Comparison of ENCODE assay signal across 17 cellular contexts in genomic region chr14:65594153-65594881, GRCh38.
A peak's percentile ranks its signal among the peaks of the same experiment; 100 is the strongest.
DNase-seq lines count a peak whose midpoint lies in the region; ATAC-seq, FAIRE-seq and TF ChIP-seq lines count a peak whose summit lies in the region.
"Had no signal": no experiment of that assay in that cellular context is flagged by ENCODE, and none has a peak within 500 bp of the region (broad histone marks: within the 10 kb centered on the region; RNA-seq: fewer than 3 reads in every experiment).

No MANE protein-coding gene starts in this region.

- no peak overlapping the region for H2AFZ ChIP-seq in HepG2 (ENCODE audit: low read length)
- H2AFZ ChIP-seq: PC-9 had no signal

- no peaks in the 10 kb centered on the region for H4K20me1 ChIP-seq in HepG2 (ENCODE audit: insufficient read depth, low read length)

- H3K4me1 ChIP-seq in HepG2 (ENCODE audit: insufficient read depth, low read length), result peaks cover 13% of the 10 kb centered on the region

- H3K27ac ChIP-seq in HepG2 (ENCODE audit: extremely low read length, insufficient read depth, low read length), result no peak overlapping the region
- H3K27ac ChIP-seq: PC-9 had no signal

- POLR2A ChIA-PET in MCF 10A (lab: Yijun Ruan, JAX) (no interaction called here), HepG2 (lab: Yijun Ruan, JAX) (no interaction called here)
- POLR2A ChIA-PET in activated CD4-positive, alpha-beta memory T cell treated with anti-CD3 and anti-CD28 coated beads for 36 hours (lab: Charles Lee), result no interaction called here

- H3K9me3 ChIP-seq in HepG2 (ENCODE audit: low read length), result no peaks in the 10 kb centered on the region

- no peaks in the 10 kb centered on the region for H3K79me2 ChIP-seq in HepG2 (ENCODE audit: insufficient read depth, low read length)

- H3K4me3 ChIP-seq in bronchial epithelial cell (ENCODE audit: low read depth, low read length), result no peak overlapping the region
- H3K4me3 ChIP-seq in HepG2 (replicated peaks in 1 of 3; ENCODE audit: insufficient read depth in 1 of 3, low read depth in 2 of 3, low read length in 3 of 3), result peak overlapping the region in 2 of 3 experiments; percentile 35 to 38; a peak in 2 of 6 replicates
- H3K4me3 ChIP-seq: PC-9, smooth muscle cell had no signal

- no peaks in the 10 kb centered on the region for H3K9me3 Mint-ChIP-seq in MCF 10A (ENCODE audit: unreplicated experiment)
- peaks cover 2% of the 10 kb centered on the region for H3K9me3 Mint-ChIP-seq in activated CD4-positive, alpha-beta memory T cell treated with anti-CD3 and anti-CD28 coated beads for 36 hours
- H3K9me3 Mint-ChIP-seq: activated T-cell treated with anti-CD3 and anti-CD28 coated beads, Interleukin-2, amount 50 U/mL, for 4 hours; memory B cell had no signal

- TF ChIP-seq CTCF in MCF 10A (IDR thresholded peaks at IDR 0.05; ENCODE audit: unreplicated experiment), result no peak
- no peak for TF ChIP-seq CTCF in bronchial epithelial cell (IDR thresholded peaks at IDR 0.05; ENCODE audit: insufficient read depth, low read length, severe bottlenecking)
- TF ChIP-seq CTCF in HepG2 (CRISPR knock-in tag; IDR thresholded peaks at IDR 0.05), result no peak

- CTCF ChIA-PET in MCF 10A (lab: Yijun Ruan, JAX) (no interaction called here), HepG2 (lab: Yijun Ruan, JAX; ENCODE audit: low intra/inter-chr PET ratio, low total read pairs) (no interaction called here)
- CTCF ChIA-PET in activated CD4-positive, alpha-beta memory T cell treated with anti-CD3 and anti-CD28 coated beads for 36 hours (lab: Charles Lee), result no interaction called here

- no peak overlapping the region for H3K9ac ChIP-seq in HepG2 (ENCODE audit: insufficient read depth, low read depth, low read length)

- BruUV-seq in MCF 10A (replicated peaks; lab: Mats Ljungman, UMichigan) (no TSS peak), HepG2 (replicated peaks; lab: Mats Ljungman, UMichigan) (no TSS peak)

- H3K27ac Mint-ChIP-seq in MCF 10A (ENCODE audit: low read depth, unreplicated experiment), result no peak overlapping the region
- no peak overlapping the region for H3K27ac Mint-ChIP-seq in activated CD4-positive, alpha-beta memory T cell treated with anti-CD3 and anti-CD28 coated beads for 36 hours
- H3K27ac Mint-ChIP-seq: activated CD4-positive, alpha-beta T cell treated with anti-CD3 and anti-CD28 coated beads for 36 hours; memory B cell had no signal

- H3K36me3 ChIP-seq in bronchial epithelial cell (ENCODE audit: control insufficient read depth, insufficient read depth, low read length) (no peaks in the 10 kb centered on the region), HepG2 (replicated peaks in 1 of 2; ENCODE audit: control insufficient read depth in 1 of 2, insufficient read depth in 2 of 2, low read length in 2 of 2) (no peaks in the 10 kb centered on the region)

- no peak overlapping the region for H3K4me3 Mint-ChIP-seq in MCF 10A (ENCODE audit: unreplicated experiment)
- no peak overlapping the region for H3K4me3 Mint-ChIP-seq in activated CD4-positive, alpha-beta memory T cell treated with anti-CD3 and anti-CD28 coated beads for 36 hours
- H3K4me3 Mint-ChIP-seq: activated CD4-positive, alpha-beta T cell treated with anti-CD3 and anti-CD28 coated beads for 36 hours; activated T-cell treated with anti-CD3 and anti-CD28 coated beads, Interleukin-2, amount 50 U/mL, for 4 hours; memory B cell had no signal

- TF ChIP-seq POLR2A in HepG2 (IDR thresholded peaks at IDR 0.05; ENCODE audit: insufficient read depth in 1 of 2, low read depth in 2 of 2, low read length in 2 of 2), result no peak

- H3K4me1 Mint-ChIP-seq in MCF 10A (ENCODE audit: insufficient read depth, unreplicated experiment), result no peaks in the 10 kb centered on the region
- peaks cover 2% of the 10 kb centered on the region for H3K4me1 Mint-ChIP-seq in activated CD4-positive, alpha-beta memory T cell treated with anti-CD3 and anti-CD28 coated beads for 36 hours (ENCODE audit: low read depth)
- H3K4me1 Mint-ChIP-seq: activated CD4-positive, alpha-beta T cell treated with anti-CD3 and anti-CD28 coated beads for 36 hours; memory B cell had no signal

- 41% methylated on average over 11 of the region's 13 CpGs for WGBS in HepG2 (ENCODE audit: low lambda C conversion rate)

- TF ChIP-seq EP300 in HepG2 (IDR thresholded peaks at IDR 0.05; ENCODE audit: low read depth in 2 of 2, low read length in 2 of 2), result 0 out of 4 replicates have a peak, but pooled peaks of 1 of the 2 experiments have one; percentile 35
- no peak for TF ChIP-seq EP300 in HepG2 (CRISPR knock-in tag; IDR thresholded peaks at IDR 0.05; ENCODE audit: borderline replicate concordance)

- ATAC-seq in HepG2, result peak; percentile 100
- ATAC-seq: activated CD4-positive, alpha-beta T cell treated with anti-CD3 and anti-CD28 coated beads for 36 hours; activated T-cell treated with anti-CD3 and anti-CD28 coated beads, Interleukin-2, amount 50 U/mL, for 4 hours had no signal

- in situ Hi-C loops in T47D (cut with HindIII; ENCODE audit: low pct_unique_long_range_greater_than_20kb, low sequenced_read_pairs) (no loop called here), HepG2 (cut with HindIII; ENCODE audit: extremely low pct_ligation_motif_present, low pct_unique_long_range_greater_than_20kb) (no loop called here)

- H3K27me3 ChIP-seq in bronchial epithelial cell (ENCODE audit: control insufficient read depth, insufficient read depth, low read length) (no peaks in the 10 kb centered on the region), HepG2 (ENCODE audit: control insufficient read depth in 1 of 2, insufficient read depth in 2 of 2, low read length in 2 of 2) (no peaks in the 10 kb centered on the region)

- no peaks in the 10 kb centered on the region for H3K27me3 Mint-ChIP-seq in MCF 10A (ENCODE audit: insufficient read depth, unreplicated experiment)
- no peaks in the 10 kb centered on the region for H3K27me3 Mint-ChIP-seq in activated CD4-positive, alpha-beta memory T cell treated with anti-CD3 and anti-CD28 coated beads for 36 hours
- H3K27me3 Mint-ChIP-seq: activated CD4-positive, alpha-beta T cell treated with anti-CD3 and anti-CD28 coated beads for 36 hours; memory B cell had no signal

- peak overlapping the region; percentile 69 for H3K4me2 ChIP-seq in HepG2 (ENCODE audit: low read depth, low read length)
- H3K4me2 ChIP-seq: PC-9, smooth muscle cell had no signal

- no peaks in the 10 kb centered on the region for H3K36me3 Mint-ChIP-seq in MCF 10A (ENCODE audit: insufficient read depth, unreplicated experiment)
- H3K36me3 Mint-ChIP-seq in activated CD4-positive, alpha-beta memory T cell treated with anti-CD3 and anti-CD28 coated beads for 36 hours, result peaks cover 5% of the 10 kb centered on the region

- FAIRE-seq in bronchial epithelial cell (lab: Jason Lieb, UNC), result no peak
- FAIRE-seq in HepG2 (lab: Jason Lieb, UNC), result peak; percentile 53

- no peak for TF ChIP-seq RAD21 in HepG2 (CRISPR knock-in tag; IDR thresholded peaks at IDR 0.05)

- intact Hi-C loops in MCF 10A (cut with micrococcal nuclease) (no loop called here), HepG2 (cut with micrococcal nuclease; ENCODE audit: unreplicated experiment) (no loop called here)
- intact Hi-C loops in activated CD4-positive, alpha-beta memory T cell treated with anti-CD3 and anti-CD28 coated beads for 36 hours (cut with micrococcal nuclease), result no loop called here

- DNase-seq in T47D (ENCODE audit: low read depth in 1 of 2, low spot score in 1 of 2) (peak; percentile 42 to 84), MCF 10A (ENCODE audit: unreplicated experiment) (no peak), bronchial epithelial cell (ENCODE audit: low read depth) (peak; percentile 35), HepG2 (ENCODE audit: low spot score) (peak; percentile 68), ureter (ENCODE audit: low spot score) (peak; percentile 48), GM19238 (ENCODE audit: insufficient read length, low spot score) (no peak), activated gamma-delta T cell (lab: John Stamatoyannopoulos, UW) (no peak)
- no peak for DNase-seq in activated CD4-positive, alpha-beta memory T cell treated with anti-CD3 and anti-CD28 coated beads for 36 hours
- DNase-seq: activated CD4-positive, alpha-beta T cell treated with anti-CD3 and anti-CD28 coated beads for 36 hours; activated T-cell treated with anti-CD3 and anti-CD28 coated beads, Interleukin-2, amount 50 U/mL, for 4 hours; cortex of kidney; NCI-H1048; occipital lobe; PC-9; T-helper 1 cell had no signal

TF ChIP-seq in HepG2, 621 proteins besides CTCF, POLR2A, EP300 and RAD21 (continues in another document):
- peak; percentile 45; the same call in 1 of the 2 replicates for TF ChIP-seq TARDBP (CRISPR knock-in tag; IDR thresholded peaks at IDR 0.05)
- TF ChIP-seq SRY (CRISPR knock-in tag; IDR thresholded peaks at IDR 0.05), result no peak
- no peak for TF ChIP-seq ZNF282 (IDR thresholded peaks at IDR 0.05; ENCODE audit: partially characterized antibody)
- TF ChIP-seq ZBTB25 (CRISPR knock-in tag; IDR thresholded peaks at IDR 0.05), result 0 out of 2 replicates have a peak, but pooled peaks have one; percentile 22

Comparison
In these comparisons a context has a peak if more than half of its experiments do, and no peak if none do; other contexts are left out.
1. DNase-seq: peak in T47D (2 of 2), bronchial epithelial cell (single experiment), HepG2 (single experiment) and ureter (single experiment); none in MCF 10A (single experiment), activated CD4-positive, alpha-beta memory T cell treated with anti-CD3 and anti-CD28 coated beads for 36 hours (single experiment), GM19238 (single experiment) and activated gamma-delta T cell (single experiment).